In the genomic region with DNA sequence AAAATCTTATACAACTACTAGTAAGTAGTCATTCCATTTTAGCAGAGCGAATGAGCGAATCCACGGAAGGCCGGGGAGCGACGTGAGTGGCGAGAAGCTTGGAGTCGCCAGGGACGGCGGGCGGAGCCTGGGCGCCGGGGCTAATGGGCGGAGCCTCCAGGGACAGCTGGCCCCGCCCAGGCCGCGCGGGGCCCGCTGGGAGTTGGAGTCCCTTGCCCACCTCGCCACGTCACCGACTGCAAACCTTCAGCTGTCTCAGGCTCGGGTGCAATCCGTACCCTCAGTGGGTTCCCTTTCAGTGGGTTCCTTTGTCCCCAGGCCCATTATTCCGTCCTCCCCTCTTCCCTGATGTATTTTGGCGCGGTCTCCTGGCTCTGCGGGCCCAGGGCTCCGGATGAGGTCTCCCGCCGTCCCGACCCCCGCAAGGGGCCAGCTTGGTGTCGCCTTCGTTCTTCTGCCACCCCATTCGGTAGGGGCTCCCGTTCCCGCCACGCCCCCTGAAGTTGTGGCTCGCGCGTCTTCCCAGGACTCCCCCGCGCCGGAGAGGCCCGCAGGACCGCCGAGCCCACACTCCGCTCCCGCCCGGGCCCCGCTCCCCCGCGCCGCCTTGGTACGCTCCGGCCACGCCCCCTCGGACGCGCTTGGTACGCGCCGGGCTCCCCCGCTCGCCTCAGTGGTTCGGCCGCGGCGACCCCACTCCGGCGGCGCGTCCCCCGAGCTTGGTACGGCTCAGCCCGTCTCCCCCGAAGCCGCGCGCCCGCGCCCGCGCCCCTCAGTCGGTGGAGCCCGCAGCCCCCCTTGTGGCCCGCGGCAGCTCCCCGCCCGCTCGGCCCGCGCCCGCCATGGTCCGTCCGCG, we compare ENCODE assay signal across 8 cellular contexts. TPM values are rescaled to one million over a fixed set of nuclear protein-coding genes. Genes with fewer than 3 reads are reported as not detected.
DNase-seq lines count a peak whose midpoint lies in the region; ATAC-seq and TF ChIP-seq lines count a peak whose summit lies in the region.

A gene (plus strand): TSS at position 673 of the 856 bp plus-strand sequence.

- peak within 1 kb of the TSS; percentile 76 for H3K4me3 ChIP-seq in HEK293 (ENCODE audit: low read depth, low read length)
- H3K4me3 ChIP-seq in SJSA1: peak within 1 kb of the TSS; percentile 84
- peak within 1 kb of the TSS; percentile 80 to 98 for H3K4me3 ChIP-seq in gastroesophageal sphincter

- no peak for TF ChIP-seq EP300 in gastroesophageal sphincter (IDR thresholded peaks at IDR 0.05)

- H3K9me3 ChIP-seq in HEK293 (ENCODE audit: control insufficient read depth, insufficient read depth, low read depth, low read length) (no peaks in the 10 kb centered on the region), SJSA1 (replicated peaks) (no peaks in the 10 kb centered on the region), gastroesophageal sphincter (no peaks in the 10 kb centered on the region)

- H3K27me3 ChIP-seq in SJSA1 (replicated peaks) (no peaks in the 10 kb centered on the region), gastroesophageal sphincter (no peaks in the 10 kb centered on the region)

- in situ Hi-C loops in G401 (cut with HindIII; ENCODE audit: low sequenced_read_pairs): no loop called here

- peak; percentile 71 to 78 for TF ChIP-seq POLR2A in gastroesophageal sphincter (IDR thresholded peaks at IDR 0.05)

- H3K4me1 ChIP-seq in HEK293 (ENCODE audit: control insufficient read depth, insufficient read depth, low read length) (peaks cover 17% of the 10 kb centered on the region; the same call in 1 of the 2 replicates), SJSA1 (replicated peaks) (peaks cover 42% of the 10 kb centered on the region), gastroesophageal sphincter (peaks cover 0 to 43% (median 15%) of the 10 kb centered on the region in 3 donors)

- WGBS in gastroesophageal sphincter (ENCODE audit: low coverage in 1 of 2), 2 donors: 0 to 1% methylated on average over 2 to 17 of the region's 98 CpGs

- H3K36me3 ChIP-seq in HEK293 (ENCODE audit: control insufficient read depth in 2 of 2, insufficient read depth in 1 of 2, low read length in 2 of 2): peaks cover 0 to 18% of the 10 kb centered on the region in 2 experiments; a peak in 2 of 3 replicates
- H3K36me3 ChIP-seq in SJSA1: peaks cover 25% of the 10 kb centered on the region
- H3K36me3 ChIP-seq in gastroesophageal sphincter: peaks cover 0 to 15% of the 10 kb centered on the region in 2 donors

- H3K27ac ChIP-seq in HEK293 (ENCODE audit: extremely low read depth, low read depth, low read length) (peak within 1 kb of the TSS; percentile 99), SJSA1 (peak within 1 kb of the TSS; percentile 93), gastroesophageal sphincter (peak within 1 kb of the TSS; percentile 97 to 100 (median 98)), substantia nigra (ENCODE audit: low read depth, low read length, poor library complexity, severe bottlenecking) (peak within 1 kb of the TSS; percentile 100)

- CTCF ChIA-PET in HEK293 (lab: Yijun Ruan, JAX): interaction anchor here (0.6 to 1.7 kb wide), 10 partner anchors 13 to 281 kb away, joined by 3 to 7 read pairs (median 4); a partner anchor contains a TSS

- peak; percentile 94 for ATAC-seq in gastroesophageal sphincter

- POLR2A ChIA-PET in HEK293 (lab: Yijun Ruan, JAX): interaction anchor here (0.5 to 8.8 kb wide), 20 partner anchors 8 to 355 kb away, joined by 3 to 128 read pairs (median 4); a partner anchor contains a TSS

- TF ChIP-seq CTCF in HEK293 (tag by site-specific recombination; IDR thresholded peaks at IDR 0.05) (no peak), gastroesophageal sphincter (IDR thresholded peaks at IDR 0.05) (peak in 1 of 4 experiments; percentile 23)

- DNase-seq in G401 (ENCODE audit: low spot score): peak; percentile 95
- DNase-seq in MV-4-11 (lab: John Stamatoyannopoulos, UW): peak; percentile 94
- peak; percentile 91 to 93 for DNase-seq in SJSA1 (ENCODE audit: low read depth in 1 of 2, low spot score in 2 of 2)
- peak; percentile 88 for DNase-seq in activated naive CD4-positive, alpha-beta T cell treated with Interleukin-2 at 50 U/mL for 16 hours
- peak; percentile 70 for DNase-seq in non-pigmented ciliary epithelial cell (ENCODE audit: low read depth)
- DNase-seq in substantia nigra (lab: John Stamatoyannopoulos, UW): peak; percentile 69 to 96 (median 91)

TF ChIP-seq in HEK293, 187 proteins besides CTCF, POLR2A, EP300 and RAD21 (continues in another document):
- TF ChIP-seq ZNF677 (tag by site-specific recombination; IDR thresholded peaks at IDR 0.05) (0 out of 2 replicates have a peak, but pooled peaks have one; percentile 18), ZNF366 (tag by site-specific recombination; conservative IDR thresholded peaks at IDR 0.05) (peak; percentile 81), ZNF311 (tag by site-specific recombination; IDR thresholded peaks at IDR 0.05; ENCODE audit: borderline replicate concordance) (no peak), ZNF350 (tag by site-specific recombination; IDR thresholded peaks at IDR 0.05) (no peak), ZNF184 (tag by site-specific recombination; IDR thresholded peaks at IDR 0.05) (no peak), ZNF274 (IDR thresholded peaks at IDR 0.05; ENCODE audit: low read length) (no peak), ZNF274 (tag by site-specific recombination; IDR thresholded peaks at IDR 0.05; ENCODE audit: borderline replicate concordance) (no peak), ZBTB1 (tag by site-specific recombination; IDR thresholded peaks at IDR 0.05) (no peak), ZEB2 (tag by site-specific recombination; IDR thresholded peaks at IDR 0.05) (peak; percentile 93), ZNF239 (tag by site-specific recombination; IDR thresholded peaks at IDR 0.05) (peak; percentile 79), BCL11A (tag by site-specific recombination; IDR thresholded peaks at IDR 0.05; ENCODE audit: low read depth) (peak; percentile 46; the same call in 1 of the 2 replicates), ZBTB8A (tag by site-specific recombination; IDR thresholded peaks at IDR 0.05) (no peak; the same call in none of the 2 replicates), ZNF324 (tag by site-specific recombination; IDR thresholded peaks at IDR 0.05) (peak; percentile 91), ZNF211 (tag by site-specific recombination; IDR thresholded peaks at IDR 0.05; ENCODE audit: low read depth) (0 out of 2 replicates have a peak, but pooled peaks have one; percentile 15), ZBTB17 (tag by site-specific recombination; IDR thresholded peaks at IDR 0.05) (peak; percentile 97), ZNF114 (tag by site-specific recombination; IDR thresholded peaks at IDR 0.05) (no peak), ZNF585B (tag by site-specific recombination; IDR thresholded peaks at IDR 0.05) (no peak)
- TF ChIP-seq, protein P1, sequence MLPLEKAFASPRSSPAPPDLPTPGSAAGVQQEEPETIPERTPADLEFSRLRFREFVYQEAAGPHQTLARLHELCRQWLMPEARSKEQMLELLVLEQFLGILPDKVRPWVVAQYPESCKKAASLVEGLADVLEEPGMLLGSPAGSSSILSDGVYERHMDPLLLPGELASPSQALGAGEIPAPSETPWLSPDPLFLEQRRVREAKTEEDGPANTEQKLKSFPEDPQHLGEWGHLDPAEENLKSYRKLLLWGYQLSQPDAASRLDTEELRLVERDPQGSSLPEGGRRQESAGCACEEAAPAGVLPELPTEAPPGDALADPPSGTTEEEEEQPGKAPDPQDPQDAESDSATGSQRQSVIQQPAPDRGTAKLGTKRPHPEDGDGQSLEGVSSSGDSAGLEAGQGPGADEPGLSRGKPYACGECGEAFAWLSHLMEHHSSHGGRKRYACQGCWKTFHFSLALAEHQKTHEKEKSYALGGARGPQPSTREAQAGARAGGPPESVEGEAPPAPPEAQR (tag by site-specific recombination; IDR thresholded peaks at IDR 0.05): no peak
- TF ChIP-seq, protein P2, sequence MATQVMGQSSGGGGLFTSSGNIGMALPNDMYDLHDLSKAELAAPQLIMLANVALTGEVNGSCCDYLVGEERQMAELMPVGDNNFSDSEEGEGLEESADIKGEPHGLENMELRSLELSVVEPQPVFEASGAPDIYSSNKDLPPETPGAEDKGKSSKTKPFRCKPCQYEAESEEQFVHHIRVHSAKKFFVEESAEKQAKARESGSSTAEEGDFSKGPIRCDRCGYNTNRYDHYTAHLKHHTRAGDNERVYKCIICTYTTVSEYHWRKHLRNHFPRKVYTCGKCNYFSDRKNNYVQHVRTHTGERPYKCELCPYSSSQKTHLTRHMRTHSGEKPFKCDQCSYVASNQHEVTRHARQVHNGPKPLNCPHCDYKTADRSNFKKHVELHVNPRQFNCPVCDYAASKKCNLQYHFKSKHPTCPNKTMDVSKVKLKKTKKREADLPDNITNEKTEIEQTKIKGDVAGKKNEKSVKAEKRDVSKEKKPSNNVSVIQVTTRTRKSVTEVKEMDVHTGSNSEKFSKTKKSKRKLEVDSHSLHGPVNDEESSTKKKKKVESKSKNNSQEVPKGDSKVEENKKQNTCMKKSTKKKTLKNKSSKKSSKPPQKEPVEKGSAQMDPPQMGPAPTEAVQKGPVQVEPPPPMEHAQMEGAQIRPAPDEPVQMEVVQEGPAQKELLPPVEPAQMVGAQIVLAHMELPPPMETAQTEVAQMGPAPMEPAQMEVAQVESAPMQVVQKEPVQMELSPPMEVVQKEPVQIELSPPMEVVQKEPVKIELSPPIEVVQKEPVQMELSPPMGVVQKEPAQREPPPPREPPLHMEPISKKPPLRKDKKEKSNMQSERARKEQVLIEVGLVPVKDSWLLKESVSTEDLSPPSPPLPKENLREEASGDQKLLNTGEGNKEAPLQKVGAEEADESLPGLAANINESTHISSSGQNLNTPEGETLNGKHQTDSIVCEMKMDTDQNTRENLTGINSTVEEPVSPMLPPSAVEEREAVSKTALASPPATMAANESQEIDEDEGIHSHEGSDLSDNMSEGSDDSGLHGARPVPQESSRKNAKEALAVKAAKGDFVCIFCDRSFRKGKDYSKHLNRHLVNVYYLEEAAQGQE (tag by site-specific recombination; IDR thresholded peaks at IDR 0.05): 0 out of 2 replicates have a peak, but pooled peaks have one; percentile 14
- TF ChIP-seq, protein P3, sequence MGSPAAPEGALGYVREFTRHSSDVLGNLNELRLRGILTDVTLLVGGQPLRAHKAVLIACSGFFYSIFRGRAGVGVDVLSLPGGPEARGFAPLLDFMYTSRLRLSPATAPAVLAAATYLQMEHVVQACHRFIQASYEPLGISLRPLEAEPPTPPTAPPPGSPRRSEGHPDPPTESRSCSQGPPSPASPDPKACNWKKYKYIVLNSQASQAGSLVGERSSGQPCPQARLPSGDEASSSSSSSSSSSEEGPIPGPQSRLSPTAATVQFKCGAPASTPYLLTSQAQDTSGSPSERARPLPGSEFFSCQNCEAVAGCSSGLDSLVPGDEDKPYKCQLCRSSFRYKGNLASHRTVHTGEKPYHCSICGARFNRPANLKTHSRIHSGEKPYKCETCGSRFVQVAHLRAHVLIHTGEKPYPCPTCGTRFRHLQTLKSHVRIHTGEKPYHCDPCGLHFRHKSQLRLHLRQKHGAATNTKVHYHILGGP (tag by site-specific recombination; IDR thresholded peaks at IDR 0.05): no peak

RNA-seq across cellular contexts. Expression of the gene that starts here (rescaled TPM):
- 147 and 166 TPM in 2 replicates for total RNA-seq in G401 (2014; rRNA removed; shearing (Covaris generic))
- 65.8 and 98.0 TPM in 2 replicates for total RNA-seq in SJSA1 (2014; rRNA removed; shearing (Covaris generic))
- 10 to 100 TPM; 52.9 to 89.1 (median 60.0) TPM for total RNA-seq in gastroesophageal sphincter

Comparison
In these comparisons a context has a peak if more than half of its experiments do, and no peak if none do; other contexts are left out.
1. Peak in every context shown above with its lines: DNase-seq, ATAC-seq, H3K4me3 ChIP-seq and H3K27ac ChIP-seq.